ENCODE assay signal across 8 cellular contexts in the genomic region with DNA sequence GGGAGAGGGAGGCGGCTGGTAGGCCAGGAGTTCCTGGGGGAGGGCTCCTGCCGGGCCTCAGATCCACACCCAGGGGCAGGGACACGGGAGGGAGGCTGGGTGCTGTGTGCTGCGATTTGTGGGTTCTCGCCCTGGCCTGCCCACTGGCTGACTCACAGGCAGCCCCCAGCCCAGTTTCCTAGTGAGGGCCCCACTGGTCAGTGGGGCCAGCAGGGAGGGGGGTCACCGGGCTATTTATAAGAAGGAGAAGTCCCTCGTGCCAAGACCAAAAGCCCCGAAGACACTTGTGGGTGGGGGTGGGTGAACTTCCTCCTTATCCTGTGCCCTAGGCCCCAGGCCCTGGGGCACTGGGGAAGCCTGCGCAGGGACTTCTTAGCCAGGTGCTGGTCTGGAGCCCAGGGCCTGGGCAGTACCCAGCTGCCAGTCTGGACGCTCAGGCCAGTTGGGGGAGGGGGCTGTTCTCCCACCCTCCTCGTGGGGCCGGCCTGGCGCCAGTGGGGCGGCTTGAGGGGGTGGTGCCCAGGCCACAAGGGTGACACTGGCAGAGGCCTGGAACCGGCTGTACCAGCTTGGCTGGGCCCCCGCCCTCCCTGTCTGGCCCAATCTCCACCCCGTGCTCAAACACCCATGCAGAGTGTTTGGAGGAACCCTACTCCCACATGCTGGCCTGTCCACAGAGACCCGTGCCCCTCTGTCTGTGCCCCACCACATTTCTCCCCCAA. TPM values are rescaled to one million over a fixed set of nuclear protein-coding genes. Genes with fewer than 3 reads are reported as not detected.
DNase-seq lines count a peak whose midpoint lies in the region; ATAC-seq and TF ChIP-seq lines count a peak whose summit lies in the region.

No MANE protein-coding gene starts in this region.

- POLR2A ChIA-PET in activated CD4-positive, alpha-beta T cell treated with anti-CD3 and anti-CD28 coated beads for 36 hours (lab: Charles Lee) = no interaction called here

- H3K4me1 Mint-ChIP-seq in activated CD4-positive, alpha-beta T cell treated with anti-CD3 and anti-CD28 coated beads for 36 hours = peaks cover 27% of the 10 kb centered on the region

- ATAC-seq in activated CD4-positive, alpha-beta T cell treated with anti-CD3 and anti-CD28 coated beads for 36 hours = no peak
- ATAC-seq in lower lobe of right lung (peak; percentile 36 to 38), HG02642 (IDR thresholded peaks at IDR 0.05; ENCODE audit: poor library complexity, unreplicated experiment) (no peak), GM18858 (IDR thresholded peaks at IDR 0.05; ENCODE audit: unreplicated experiment) (no peak)

- intact Hi-C loops in activated CD4-positive, alpha-beta T cell treated with anti-CD3 and anti-CD28 coated beads for 36 hours (cut with DNase I, micrococcal nuclease) = loop anchor here (10.0 kb wide), 2 partner anchors 1578 to 1738 kb away; a partner anchor contains a TSS
- intact Hi-C loops in lower lobe of right lung (cut with DNase I) = no loop called here

- WGBS in tibial nerve, 2 donors = 23 to 25% methylated on average over 14 of the region's 18 CpGs

- TF ChIP-seq EP300 in tibial nerve (IDR thresholded peaks at IDR 0.05) = peak; percentile 63 to 84

- H3K4me1 ChIP-seq in lower lobe of right lung (peaks cover 79% of the 10 kb centered on the region), tibial nerve (peaks cover 0 to 88% (median 70%) of the 10 kb centered on the region in 4 donors)

- CTCF ChIA-PET in activated CD4-positive, alpha-beta T cell treated with anti-CD3 and anti-CD28 coated beads for 36 hours (lab: Charles Lee) = interaction anchor here (0.6 to 3.4 kb wide), 5 partner anchors 9 to 148 kb away, joined by 3 to 39 read pairs (median 4); no protein-coding TSS in a partner anchor

- H3K4me3 ChIP-seq in lower lobe of right lung (peak overlapping the region; percentile 27), tibial nerve (peak overlapping the region in 1 of 4 donors; percentile 23)

- H3K9me3 Mint-ChIP-seq in activated CD4-positive, alpha-beta T cell treated with anti-CD3 and anti-CD28 coated beads for 36 hours (ENCODE audit: low read depth) = no peaks in the 10 kb centered on the region

- no peak for TF ChIP-seq CTCF in lower lobe of right lung (IDR thresholded peaks at IDR 0.05)
- TF ChIP-seq CTCF in tibial nerve (IDR thresholded peaks at IDR 0.05) = peak in 2 of 5 experiments; percentile 13 to 17

- H3K27me3 ChIP-seq in lower lobe of right lung (ENCODE audit: low read depth) (no peaks in the 10 kb centered on the region), tibial nerve (no peaks in the 10 kb centered on the region)

- H3K27me3 Mint-ChIP-seq in activated CD4-positive, alpha-beta T cell treated with anti-CD3 and anti-CD28 coated beads for 36 hours = no peaks in the 10 kb centered on the region

- H3K9me3 ChIP-seq in lower lobe of right lung (no peaks in the 10 kb centered on the region), tibial nerve (no peaks in the 10 kb centered on the region)

- H3K27ac ChIP-seq in lower lobe of right lung (peak overlapping the region; percentile 99), tibial nerve (peak overlapping the region; percentile 99 to 100 (median 99))

- peak; percentile 37 for DNase-seq in activated CD4-positive, alpha-beta T cell treated with anti-CD3 and anti-CD28 coated beads for 36 hours
- no peak for DNase-seq in activated CD4-positive, alpha-beta T cell treated with anti-CD3 and anti-CD28 coated beads, Interleukin-2, amount 50 U/mL, for 1 hour
- DNase-seq in amygdala (lab: John Stamatoyannopoulos, UW) (peak in 47 of 56 donors; percentile 25 to 83 (median 59)), lower lobe of right lung (peak; percentile 94), tibial nerve (ENCODE audit: low spot score in 2 of 2) (no peak), NCI-H524 (lab: John Stamatoyannopoulos, UW) (no peak)

- H3K27ac Mint-ChIP-seq in activated CD4-positive, alpha-beta T cell treated with anti-CD3 and anti-CD28 coated beads for 36 hours = peak overlapping the region; percentile 81

- no peaks in the 10 kb centered on the region for H3K36me3 ChIP-seq in lower lobe of right lung
- H3K36me3 ChIP-seq in tibial nerve = no peaks in the 10 kb centered on the region

- H3K4me3 Mint-ChIP-seq in activated CD4-positive, alpha-beta T cell treated with anti-CD3 and anti-CD28 coated beads for 36 hours = no peak overlapping the region

- H3K36me3 Mint-ChIP-seq in activated CD4-positive, alpha-beta T cell treated with anti-CD3 and anti-CD28 coated beads for 36 hours (ENCODE audit: low read depth) = peaks cover 1% of the 10 kb centered on the region

- peak in 1 of 2 donors; percentile 20 for TF ChIP-seq POLR2A in tibial nerve (IDR thresholded peaks at IDR 0.05)

RNA-seq across cellular contexts. Expression of a gene that starts 5.0 kb away (rescaled TPM):
- 100 to 1,000 TPM; 375 to 412 TPM for total RNA-seq in activated CD4-positive, alpha-beta T cell treated with anti-CD3 and anti-CD28 coated beads for 36 hours
- total RNA-seq in lower lobe of right lung = 131 TPM
- total RNA-seq in tibial nerve = 100 to 1,000 TPM; 421 to 676 (median 613) TPM

RNA-seq across cellular contexts. Expression of a gene that starts 11.0 kb away (rescaled TPM):
- total RNA-seq in activated CD4-positive, alpha-beta T cell treated with anti-CD3 and anti-CD28 coated beads for 36 hours = 10 to 100 TPM; 20.4 to 20.9 TPM
- total RNA-seq in lower lobe of right lung = 57.5 TPM
- 100 to 1,000 TPM in 1 of 4 donors, 10 to 100 TPM in 3; 27.3 to 109 (median 50.2) TPM for total RNA-seq in tibial nerve

RNA-seq across cellular contexts. Expression of a gene that starts 15.3 kb away (rescaled TPM):
- 100 to 1,000 TPM; 261 to 325 TPM for total RNA-seq in activated CD4-positive, alpha-beta T cell treated with anti-CD3 and anti-CD28 coated beads for 36 hours
- total RNA-seq in lower lobe of right lung = 101 TPM
- 100 to 1,000 TPM; 129 to 182 (median 163) TPM for total RNA-seq in tibial nerve

RNA-seq across cellular contexts. Expression of a gene that starts 15.6 kb away (rescaled TPM):
- 10 to 100 TPM; 31.0 to 48.2 TPM for total RNA-seq in activated CD4-positive, alpha-beta T cell treated with anti-CD3 and anti-CD28 coated beads for 36 hours
- total RNA-seq in lower lobe of right lung (1.5 TPM), tibial nerve (1 to 10 TPM in 1 of 4 donors, not detected in 3; 4.8 TPM)

RNA-seq across cellular contexts. Expression of a gene that starts 20.1 kb away (rescaled TPM):
- total RNA-seq in activated CD4-positive, alpha-beta T cell treated with anti-CD3 and anti-CD28 coated beads for 36 hours = 10 to 100 TPM; 27.0 to 51.1 TPM
- total RNA-seq in lower lobe of right lung (10.9 TPM), tibial nerve (1 to 10 TPM; 5.4 to 8.6 (median 6.7) TPM)

Comparison
In these comparisons a context has a peak if more than half of its experiments do, and no peak if none do; other contexts are left out.
1. DNase-seq: peak in activated CD4-positive, alpha-beta T cell treated with anti-CD3 and anti-CD28 coated beads for 36 hours (single experiment), amygdala (47 of 56) and lower lobe of right lung (single experiment); none in activated CD4-positive, alpha-beta T cell treated with anti-CD3 and anti-CD28 coated beads, Interleukin-2, amount 50 U/mL, for 1 hour (single experiment), tibial nerve (0 of 2) and NCI-H524 (0 of 2).
2. ATAC-seq: peak in lower lobe of right lung (2 of 2); none in activated CD4-positive, alpha-beta T cell treated with anti-CD3 and anti-CD28 coated beads for 36 hours (single experiment), HG02642 (single experiment) and GM18858 (single experiment).